In genomic region chr16:19940195-19940594, GRCh38 we compare ENCODE assay signal across 30 cellular contexts. TPM values are rescaled to one million over a fixed set of nuclear protein-coding genes. Genes with fewer than 3 reads are reported as not detected.
"Had no signal": no experiment of that assay in that cellular context is flagged by ENCODE, and none has a peak within 500 bp of the region (broad histone marks: within the 10 kb centered on the region; RNA-seq: fewer than 3 reads in every experiment).

No MANE protein-coding gene starts in this region.

- ATAC-seq: activated CD8-positive, alpha-beta T cell treated with anti-CD3 and anti-CD28 coated beads, Interleukin-2, amount 10 ng/mL, durations not matched to agents 7 days and 5 days; PC-3 had no signal

- DNase-seq: activated CD4-positive, alpha-beta T cell treated with anti-CD3 and anti-CD28 coated beads, Interleukin-2, amount 10 ng/mL, durations not matched to agents 7 days and 5 days; activated CD4-positive, alpha-beta T cell treated with anti-CD3 and anti-CD28 coated beads, Interleukin-2, amount 50 U/mL, for 48 hours; activated CD8-positive, alpha-beta T cell treated with anti-CD3 and anti-CD28 coated beads, Interleukin-2, amount 10 ng/mL, durations not matched to agents 7 days and 5 days; activated gamma-delta T cell; activated naive CD4-positive, alpha-beta T cell treated with Interleukin-2 at 50 U/mL for 16 hours; activated naive CD8-positive, alpha-beta T cell treated with anti-CD3 and anti-CD28 coated beads, Interleukin-2, amount 10 ng/mL, durations not matched to agents 7 days and 5 days; activated T-cell treated with anti-CD3 and anti-CD28 coated beads, Interleukin-2, amount 50 U/mL, for 24 hours; amygdala; NCI-H1092 treated with DMSO at 0.1 percent for 48 hours; NCI-H1417; NCI-H1694; NCI-H1930; NCI-H2081 treated with DMSO at 0.1 percent for 48 hours; NCI-H345; NCI-H524 treated with DMSO at 0.1 percent for 48 hours; NK-92 treated with Interleukin-12 subunit alpha and Interleukin-12 subunit beta, amount 100 ng/mL, for 24 hours; PC-3; Peyer's patch; RPMI8226; SHP77 treated with DMSO at 0.1 percent for 48 hours; SK-N-SH had no signal

- H3K9me3 Mint-ChIP-seq: activated CD4-positive, alpha-beta T cell treated with anti-CD3 and anti-CD28 coated beads, Interleukin-2, amount 10 ng/mL, durations not matched to agents 7 days and 5 days; activated naive CD4-positive, alpha-beta T cell treated with anti-CD3 and anti-CD28 coated beads, Interleukin-2, amount 50 U/mL, for 24 hours; activated naive CD8-positive, alpha-beta T cell treated with anti-CD3 and anti-CD28 coated beads, Interleukin-2, amount 10 ng/mL, durations not matched to agents 7 days and 5 days; activated T-cell treated with anti-CD3 and anti-CD28 coated beads, Interleukin-2, amount 50 U/mL, for 24 hours; activated T-helper 2 cell treated with anti-CD3 and anti-CD28 coated beads, Interferon-gamma antibody, Interleukin-2, Interleukin-4, amounts not matched to agents 10 μg/mL and 5 μg/mL and 100 μg/mL, durations not matched to agents 14 hours and 24 hours and 36 hours; central memory CD8-positive, alpha-beta T cell; T-helper 1 cell treated with Interleukin-12 subunit alpha and Interleukin-12 subunit beta and Interleukin-4 antibody, amounts not matched to agents 30 μg/mL and 1 μg/mL, for 36 hours; T-helper 2 cell treated with Interferon-gamma antibody and Interleukin-4, amounts not matched to agents 5 μg/mL and 100 μg/mL, for 36 hours had no signal

- H3K4me2 ChIP-seq: SK-N-SH had no signal

- FAIRE-seq: TTC549 had no signal

- H3K4me3 Mint-ChIP-seq: activated CD4-positive, alpha-beta T cell treated with anti-CD3 and anti-CD28 coated beads, Interleukin-2, amount 10 ng/mL, durations not matched to agents 7 days and 5 days; activated CD8-positive, alpha-beta T cell treated with anti-CD3 and anti-CD28 coated beads, Interleukin-2, amount 10 ng/mL, durations not matched to agents 7 days and 5 days; activated naive CD4-positive, alpha-beta T cell treated with anti-CD3 and anti-CD28 coated beads, Interleukin-2, amount 50 U/mL, for 24 hours; activated naive CD8-positive, alpha-beta T cell treated with anti-CD3 and anti-CD28 coated beads, Interleukin-2, amount 10 ng/mL, durations not matched to agents 7 days and 5 days; activated T-cell treated with anti-CD3 and anti-CD28 coated beads, Interleukin-2, amount 50 U/mL, for 24 hours; central memory CD8-positive, alpha-beta T cell; T-helper 1 cell treated with Interleukin-12 subunit alpha and Interleukin-12 subunit beta and Interleukin-4 antibody, amounts not matched to agents 30 μg/mL and 1 μg/mL, for 36 hours; T-helper 2 cell treated with Interferon-gamma antibody and Interleukin-4, amounts not matched to agents 5 μg/mL and 100 μg/mL, for 36 hours had no signal

- H3K4me1 ChIP-seq: ascending aorta, Peyer's patch, SJSA1 had no signal

- H3K9ac ChIP-seq: SK-N-SH had no signal

- H3K36me3 Mint-ChIP-seq: activated naive CD4-positive, alpha-beta T cell treated with anti-CD3 and anti-CD28 coated beads, Interleukin-2, amount 50 U/mL, for 24 hours; activated naive CD8-positive, alpha-beta T cell treated with anti-CD3 and anti-CD28 coated beads, Interleukin-2, amount 10 ng/mL, durations not matched to agents 7 days and 5 days had no signal

- H3K4me1 Mint-ChIP-seq: activated CD4-positive, alpha-beta T cell treated with anti-CD3 and anti-CD28 coated beads, Interleukin-2, amount 10 ng/mL, durations not matched to agents 7 days and 5 days; activated naive CD4-positive, alpha-beta T cell treated with anti-CD3 and anti-CD28 coated beads, Interleukin-2, amount 50 U/mL, for 24 hours; activated naive CD8-positive, alpha-beta T cell treated with anti-CD3 and anti-CD28 coated beads, Interleukin-2, amount 10 ng/mL, durations not matched to agents 7 days and 5 days; central memory CD8-positive, alpha-beta T cell had no signal

- H3K27me3 ChIP-seq: ascending aorta, cardiac muscle cell, Peyer's patch had no signal

- H3K27ac ChIP-seq: ascending aorta, cardiac muscle cell, Peyer's patch, SJSA1 had no signal

- H3K27ac Mint-ChIP-seq: activated CD4-positive, alpha-beta T cell treated with anti-CD3 and anti-CD28 coated beads, Interleukin-2, amount 10 ng/mL, durations not matched to agents 7 days and 5 days; activated CD8-positive, alpha-beta T cell treated with anti-CD3 and anti-CD28 coated beads, Interleukin-2, amount 10 ng/mL, durations not matched to agents 7 days and 5 days; activated naive CD4-positive, alpha-beta T cell treated with anti-CD3 and anti-CD28 coated beads, Interleukin-2, amount 50 U/mL, for 24 hours; activated naive CD8-positive, alpha-beta T cell treated with anti-CD3 and anti-CD28 coated beads, Interleukin-2, amount 10 ng/mL, durations not matched to agents 7 days and 5 days; activated T-cell treated with anti-CD3 and anti-CD28 coated beads, Interleukin-2, amount 50 U/mL, for 24 hours; activated T-helper 2 cell treated with anti-CD3 and anti-CD28 coated beads, Interferon-gamma antibody, Interleukin-2, Interleukin-4, amounts not matched to agents 10 μg/mL and 5 μg/mL and 100 μg/mL, durations not matched to agents 14 hours and 24 hours and 36 hours; T-helper 1 cell treated with Interleukin-12 subunit alpha and Interleukin-12 subunit beta and Interleukin-4 antibody, amounts not matched to agents 30 μg/mL and 1 μg/mL, for 36 hours; T-helper 2 cell treated with Interferon-gamma antibody and Interleukin-4, amounts not matched to agents 5 μg/mL and 100 μg/mL, for 36 hours had no signal

- H3K9me3 ChIP-seq: ascending aorta, Peyer's patch, SJSA1, SK-N-SH had no signal

- H3K4me3 ChIP-seq: ascending aorta, cardiac muscle cell, Peyer's patch, SJSA1 had no signal

- H3K36me3 ChIP-seq: ascending aorta, cardiac muscle cell, Peyer's patch, SJSA1 had no signal

RNA-seq across cellular contexts. Expression of gene GPRC5B, which starts 55.5 kb away (rescaled TPM):
- total RNA-seq: activated CD8-positive, alpha-beta T cell treated with anti-CD3 and anti-CD28 coated beads, Interleukin-2, amount 10 ng/mL, durations not matched to agents 7 days and 5 days; activated T-helper 2 cell treated with anti-CD3 and anti-CD28 coated beads, Interferon-gamma antibody, Interleukin-2, Interleukin-4, amounts not matched to agents 10 μg/mL and 5 μg/mL and 100 μg/mL, durations not matched to agents 14 hours and 24 hours and 36 hours had no signal
